In genomic region chr7:17371656-17372524, GRCh38 we compare ENCODE assay signal across 8 cellular contexts.
DNase-seq lines count a peak whose midpoint lies in the region; ATAC-seq and TF ChIP-seq lines count a peak whose summit lies in the region.

No MANE protein-coding gene starts in this region.

- no peaks in the 10 kb centered on the region for H3K36me3 ChIP-seq in PC-3 (ENCODE audit: low read depth, low read length)

- H3K4me3 ChIP-seq in PC-3 (ENCODE audit: low read length) (no peak overlapping the region; the same call in 1 of the 2 replicates), epithelial cell of esophagus (ENCODE audit: low read length) (no peak overlapping the region)

- DNase-seq in COLO829 (ENCODE audit: low spot score) (peak; percentile 89), PC-3 (peak; percentile 90), epithelial cell of esophagus (ENCODE audit: low read depth) (peak; percentile 92), osteocyte (ENCODE audit: extremely low spot score, unreplicated experiment) (no peak), ureter (ENCODE audit: low spot score) (no peak), GF-D8 (lab: John Stamatoyannopoulos, UW) (no peak)
- no peak for DNase-seq in stimulated activated CD4-positive, alpha-beta T cell treated with anti-CD3 and anti-CD28 coated beads, Interleukin-4, amount 100 ng/mL, for 24 hours
- DNase-seq in T-helper 2 cell treated with Interferon-gamma antibody and Interleukin-4, amounts not matched to agents 5 μg/mL and 100 μg/mL, for 36 hours (ENCODE audit: low spot score) = no peak

- POLR2A ChIA-PET in PC-3 (lab: Charles Lee; ENCODE audit: unreplicated experiment) = interaction anchor here (0.5 to 0.7 kb wide), 2 partner anchors 16 to 36 kb away, joined by 3 to 21 read pairs; no protein-coding TSS in a partner anchor

- no peaks in the 10 kb centered on the region for H3K9me2 ChIP-seq in PC-3 (replicated peaks; ENCODE audit: low read length)

- H3K4me2 ChIP-seq in PC-3 (ENCODE audit: low read length) = peak overlapping the region; percentile 61

- H3K36me3 Mint-ChIP-seq in osteocyte (ENCODE audit: unreplicated experiment) = peaks cover 3% of the 10 kb centered on the region
- H3K36me3 Mint-ChIP-seq in T-helper 2 cell treated with Interferon-gamma antibody and Interleukin-4, amounts not matched to agents 5 μg/mL and 100 μg/mL, for 36 hours (ENCODE audit: low read depth) = no peaks in the 10 kb centered on the region

- H3K79me2 ChIP-seq in PC-3 (ENCODE audit: low read length) = no peaks in the 10 kb centered on the region

- no peaks in the 10 kb centered on the region for H3K9me3 ChIP-seq in PC-3 (ENCODE audit: low read length)

- TF ChIP-seq CTCF in PC-3 (conservative IDR thresholded peaks at IDR 0.05; ENCODE audit: low read depth, low read length) = no peak
- no peak for TF ChIP-seq CTCF in epithelial cell of esophagus (IDR thresholded peaks at IDR 0.05; ENCODE audit: insufficient read depth, low read depth, low read length, missing control alignments)
- no peak for TF ChIP-seq CTCF in osteocyte (IDR thresholded peaks at IDR 0.05)

- CTCF ChIA-PET in PC-3 (lab: Charles Lee) = interaction anchor here (0.9 kb wide), 1 partner anchor 275 kb away, joined by 6 read pairs; no protein-coding TSS in a partner anchor

- H3K27me3 Mint-ChIP-seq in osteocyte (ENCODE audit: unreplicated experiment) = no peaks in the 10 kb centered on the region
- H3K27me3 Mint-ChIP-seq in T-helper 2 cell treated with Interferon-gamma antibody and Interleukin-4, amounts not matched to agents 5 μg/mL and 100 μg/mL, for 36 hours (ENCODE audit: low read depth) = peaks cover 5% of the 10 kb centered on the region

- H3K4me1 Mint-ChIP-seq in osteocyte (ENCODE audit: unreplicated experiment) = peaks cover 63% of the 10 kb centered on the region
- H3K4me1 Mint-ChIP-seq in T-helper 2 cell treated with Interferon-gamma antibody and Interleukin-4, amounts not matched to agents 5 μg/mL and 100 μg/mL, for 36 hours (ENCODE audit: low read depth) = peaks cover 1% of the 10 kb centered on the region

- 0 out of 2 replicates have a peak overlapping the region, but pooled peaks have one; percentile 18 for H2AFZ ChIP-seq in PC-3 (ENCODE audit: low read length)

- peaks cover 39% of the 10 kb centered on the region for H3K4me1 ChIP-seq in PC-3 (ENCODE audit: insufficient read depth, low read length)

- no peaks in the 10 kb centered on the region for H3K9me3 Mint-ChIP-seq in osteocyte (ENCODE audit: unreplicated experiment)
- no peaks in the 10 kb centered on the region for H3K9me3 Mint-ChIP-seq in T-helper 2 cell treated with Interferon-gamma antibody and Interleukin-4, amounts not matched to agents 5 μg/mL and 100 μg/mL, for 36 hours

- H3K4me3 Mint-ChIP-seq in osteocyte (ENCODE audit: unreplicated experiment) = no peak overlapping the region
- no peak overlapping the region for H3K4me3 Mint-ChIP-seq in T-helper 2 cell treated with Interferon-gamma antibody and Interleukin-4, amounts not matched to agents 5 μg/mL and 100 μg/mL, for 36 hours

- peak; percentile 86 for ATAC-seq in PC-3

- H3K9ac ChIP-seq in PC-3 (ENCODE audit: low read length) = peak overlapping the region; percentile 64

- H3K27ac Mint-ChIP-seq in osteocyte (ENCODE audit: unreplicated experiment) = peak overlapping the region; percentile 97
- no peak overlapping the region for H3K27ac Mint-ChIP-seq in T-helper 2 cell treated with Interferon-gamma antibody and Interleukin-4, amounts not matched to agents 5 μg/mL and 100 μg/mL, for 36 hours

- peak overlapping the region; percentile 93 for H3K27ac ChIP-seq in PC-3 (ENCODE audit: low read length)

- no peaks in the 10 kb centered on the region for H4K20me1 ChIP-seq in PC-3 (ENCODE audit: low read length)

- peaks cover 7% of the 10 kb centered on the region for H3F3A ChIP-seq in PC-3 (ENCODE audit: low read length, unreplicated experiment)

- BruUV-seq in PC-3 (replicated peaks; lab: Mats Ljungman, UMichigan) = TSS peak; percentile 92

- H3K27me3 ChIP-seq in PC-3 (ENCODE audit: low read length) = no peaks in the 10 kb centered on the region

- intact Hi-C loops in PC-3 (cut with micrococcal nuclease) = loop anchor here (1.0 to 5.0 kb wide), 4 partner anchors 37 to 161 kb away; no protein-coding TSS in a partner anchor

Comparison
In these comparisons a context has a peak if more than half of its experiments do, and no peak if none do; other contexts are left out.
1. DNase-seq: peak in COLO829 (single experiment), PC-3 (single experiment) and epithelial cell of esophagus (single experiment); none in osteocyte (single experiment), stimulated activated CD4-positive, alpha-beta T cell treated with anti-CD3 and anti-CD28 coated beads, Interleukin-4, amount 100 ng/mL, for 24 hours (single experiment), T-helper 2 cell treated with Interferon-gamma antibody and Interleukin-4, amounts not matched to agents 5 μg/mL and 100 μg/mL, for 36 hours (single experiment), ureter (single experiment) and GF-D8 (single experiment).